Comparison of ENCODE assay signal across 24 cellular contexts in the genomic region with DNA sequence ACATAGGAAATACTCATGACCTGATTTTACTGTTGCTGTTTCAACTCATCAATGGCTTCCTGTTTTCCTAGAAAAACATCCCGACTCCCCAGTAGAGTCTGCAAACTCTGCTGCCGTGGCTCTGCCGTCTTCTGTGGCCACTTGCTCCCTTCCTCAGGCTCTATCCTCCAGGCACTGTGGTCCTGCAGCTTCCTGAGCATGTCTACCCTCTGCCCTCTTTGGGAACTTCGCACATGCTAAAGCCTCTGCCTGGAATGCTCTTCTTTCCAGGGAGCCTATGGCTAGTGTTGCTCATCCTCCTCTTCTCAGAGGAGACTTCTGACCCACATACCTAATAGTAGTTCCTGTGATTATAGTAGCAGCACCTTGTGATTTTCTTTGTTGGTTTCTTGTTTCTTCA.
"Had no signal": no experiment of that assay in that cellular context is flagged by ENCODE, and none has a peak within 500 bp of the region (broad histone marks: within the 10 kb centered on the region; RNA-seq: fewer than 3 reads in every experiment).

No MANE protein-coding gene starts in this region.

- H3K4me3 Mint-ChIP-seq: activated T-helper 17 cell treated with anti-CD3 and anti-CD28 coated beads, Interleukin-2, amount 50 U/mL, for 72 hours; memory B cell; naive thymus-derived CD4-positive, alpha-beta T cell; neural progenitor cell; T-cell had no signal

- H3K4me1 Mint-ChIP-seq: memory B cell had no signal

- H3K4me3 ChIP-seq: esophagus squamous epithelium, gastroesophageal sphincter, neural progenitor cell, prostate gland, spleen, thoracic aorta, upper lobe of left lung had no signal

- ATAC-seq: activated naive CD4-positive, alpha-beta T cell treated with anti-CD3 and anti-CD28 coated beads, Interleukin-2, amount 50 U/mL, for 72 hours; activated T-helper 17 cell treated with anti-CD3 and anti-CD28 coated beads, Interleukin-2, amount 50 U/mL, for 72 hours; gastroesophageal sphincter; left colon; naive thymus-derived CD4-positive, alpha-beta T cell; T-cell had no signal

- H3K27me3 ChIP-seq: brain microvascular endothelial cell, gastroesophageal sphincter, neural progenitor cell, spleen, upper lobe of left lung had no signal

- H2AFZ ChIP-seq: neural progenitor cell had no signal

- H3K27ac Mint-ChIP-seq: activated naive CD4-positive, alpha-beta T cell treated with anti-CD3 and anti-CD28 coated beads, Interleukin-2, amount 50 U/mL, for 72 hours; activated T-helper 17 cell treated with anti-CD3 and anti-CD28 coated beads, Interleukin-2, amount 50 U/mL, for 72 hours; memory B cell; neural progenitor cell; T-cell had no signal

- H3K27me3 Mint-ChIP-seq: T-cell had no signal

- H3K4me2 ChIP-seq: neural progenitor cell had no signal

- H3K36me3 Mint-ChIP-seq: activated naive CD4-positive, alpha-beta T cell treated with anti-CD3 and anti-CD28 coated beads, Interleukin-2, amount 50 U/mL, for 72 hours; memory B cell; naive thymus-derived CD4-positive, alpha-beta T cell; neural progenitor cell; T-cell had no signal

- H3K27ac ChIP-seq: brain microvascular endothelial cell, esophagus squamous epithelium, gastroesophageal sphincter, neural progenitor cell, prostate gland, spleen, thoracic aorta, upper lobe of left lung had no signal

- DNase-seq: activated CD4-positive, alpha-beta T cell treated with anti-CD3 and anti-CD28 coated beads for 48 hours; activated T-cell treated with anti-CD3 and anti-CD28 coated beads, Interleukin-2, amount 50 U/mL, for 1 hour; aorta; brain microvascular endothelial cell; caudate nucleus; effector memory CD4-positive, alpha-beta T cell; esophagus squamous epithelium; head of caudate nucleus; hypothalamus; left colon; naive thymus-derived CD4-positive, alpha-beta T cell; spleen; stimulated activated CD4-positive, alpha-beta T cell treated with anti-CD3 and anti-CD28 coated beads, Interleukin-4, amount 100 ng/mL, for 1 hour; stimulated activated naive CD4-positive, alpha-beta T cell treated with Interleukin-2 at 50 U/mL for 16 hours; T-cell; T-helper 9 cell; upper lobe of left lung had no signal

- H3K36me3 ChIP-seq: brain microvascular endothelial cell, esophagus squamous epithelium, gastroesophageal sphincter, neural progenitor cell, prostate gland, spleen, thoracic aorta, upper lobe of left lung had no signal

- H3K9ac ChIP-seq: neural progenitor cell had no signal

- H3K4me1 ChIP-seq: esophagus squamous epithelium, prostate gland, spleen, upper lobe of left lung had no signal

- H3K9me3 Mint-ChIP-seq: activated naive CD4-positive, alpha-beta T cell treated with anti-CD3 and anti-CD28 coated beads, Interleukin-2, amount 50 U/mL, for 72 hours; activated T-helper 17 cell treated with anti-CD3 and anti-CD28 coated beads, Interleukin-2, amount 50 U/mL, for 72 hours; memory B cell; naive thymus-derived CD4-positive, alpha-beta T cell; neural progenitor cell; T-cell had no signal

- H3K9me3 ChIP-seq: esophagus squamous epithelium, gastroesophageal sphincter, prostate gland, spleen, thoracic aorta, upper lobe of left lung had no signal
